11 cellular contexts compared by ENCODE assay signal in genomic region chr2:126288362-126288761, GRCh38.
"Had no signal": no experiment of that assay in that cellular context is flagged by ENCODE, and none has a peak within 500 bp of the region (broad histone marks: within the 10 kb centered on the region; RNA-seq: fewer than 3 reads in every experiment).

No MANE protein-coding gene starts in this region.

- H3K27ac Mint-ChIP-seq: GM23338, H9, HFFc6 had no signal

- H3K4me3 ChIP-seq: GM23248, GM23338, HAP-1 had no signal

- ATAC-seq: GM23338, HCT116 had no signal

- H3K4me1 Mint-ChIP-seq: H9 had no signal

- H3K9ac ChIP-seq: GM23248 had no signal

- H2AFZ ChIP-seq: GM23248, GM23338 had no signal

- H3K4me2 ChIP-seq: GM23338 had no signal

- H3K9me3 ChIP-seq: HAP-1 had no signal

- H3K9me3 Mint-ChIP-seq: GM23338, H9 had no signal

- DNase-seq: GM23248, GOT3, H7, H9, HCEC 1CT, HFFc6 had no signal

- H3K27ac ChIP-seq: GM23248 had no signal

- H3K36me3 ChIP-seq: HAP-1 had no signal

- H3K4me3 Mint-ChIP-seq: GM23338, H9, HFFc6 had no signal

- H3K4me1 ChIP-seq: HAP-1 had no signal

- FAIRE-seq: H1, H54 had no signal
